6 cellular contexts compared by ENCODE assay signal in the genomic region with DNA sequence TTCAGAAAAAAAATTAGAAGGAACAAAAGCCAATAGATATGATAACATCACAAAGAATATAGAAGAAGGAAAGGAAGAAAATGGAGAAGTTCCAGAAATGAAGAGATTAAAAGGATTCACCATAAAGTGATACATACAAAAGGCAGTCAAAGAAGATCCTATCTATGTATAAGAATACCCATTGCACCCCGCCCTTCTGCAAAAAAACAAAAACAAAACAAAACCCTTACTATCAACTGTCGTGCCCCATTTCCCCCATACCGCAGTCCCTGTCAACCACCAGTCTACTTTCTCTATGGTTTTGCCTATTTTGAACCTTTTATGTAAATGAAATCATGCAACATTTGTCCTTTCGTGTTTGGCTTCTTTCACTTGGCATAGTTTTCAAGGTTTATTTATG.
"Had no signal": no experiment of that assay in that cellular context is flagged by ENCODE, and none has a peak within 500 bp of the region (broad histone marks: within the 10 kb centered on the region; RNA-seq: fewer than 3 reads in every experiment).

No MANE protein-coding gene starts in this region.

- H3K27ac Mint-ChIP-seq: IgD-negative memory B cell had no signal

- H3K4me3 ChIP-seq: K562 had no signal

- H3K27ac ChIP-seq: HL-60 had no signal

- DNase-seq: IMR-90, KBM-7 had no signal

- H3K27me3 Mint-ChIP-seq: IgD-negative memory B cell had no signal

- H3K36me3 Mint-ChIP-seq: IgD-negative memory B cell had no signal

- H3K4me1 Mint-ChIP-seq: IgD-negative memory B cell had no signal

- ATAC-seq: HepG2, K562 had no signal

- H3K4me3 Mint-ChIP-seq: IgD-negative memory B cell had no signal
